ENCODE assay signal across 14 cellular contexts in the genomic region with DNA sequence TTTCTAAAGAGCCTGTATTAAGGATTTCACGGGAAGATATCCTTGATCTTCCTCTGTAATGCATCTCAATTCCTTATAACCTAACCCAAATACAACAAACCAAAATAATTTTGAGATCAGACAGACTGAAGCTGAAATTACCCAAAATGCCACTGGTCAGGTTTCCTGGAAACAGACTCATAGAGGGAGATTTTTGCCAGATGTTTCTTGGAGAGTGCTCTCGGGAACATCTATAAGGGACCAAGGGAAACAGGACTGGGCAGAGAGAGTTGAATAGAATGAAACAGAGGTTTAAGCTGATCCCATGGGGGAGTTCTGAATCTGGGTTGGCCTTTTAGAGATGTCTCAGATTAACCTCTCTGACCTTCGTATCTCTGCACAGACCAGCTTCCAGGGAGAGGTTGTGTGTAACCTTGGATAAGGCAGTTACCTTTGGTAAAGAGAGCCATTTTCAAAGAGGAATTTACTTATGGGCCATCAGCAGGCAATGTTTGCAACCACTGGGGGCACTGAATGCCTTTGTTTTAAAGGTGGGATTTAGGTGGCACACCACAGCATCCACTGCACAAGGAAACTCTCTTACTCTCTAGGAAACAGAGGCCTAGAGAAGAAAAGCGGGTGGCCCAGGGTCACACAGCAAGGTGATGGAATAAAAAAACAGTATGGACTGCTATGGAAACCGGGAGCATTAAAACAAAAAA.
DNase-seq lines count a peak whose midpoint lies in the region; ATAC-seq, FAIRE-seq and TF ChIP-seq lines count a peak whose summit lies in the region.
"Had no signal": no experiment of that assay in that cellular context is flagged by ENCODE, and none has a peak within 500 bp of the region (broad histone marks: within the 10 kb centered on the region; RNA-seq: fewer than 3 reads in every experiment).

No MANE protein-coding gene starts in this region.

- 73 to 83% (median 76%) methylated on average over 5 of the region's 5 CpGs for WGBS in heart left ventricle, 4 donors

- intact Hi-C loops in heart left ventricle (cut with DNase I), result no loop called here
- intact Hi-C loops in tibial artery (cut with DNase I; ENCODE audit: low total_unique reads), result no loop called here

- H3K27me3 ChIP-seq in heart left ventricle, result no peaks in the 10 kb centered on the region
- no peaks in the 10 kb centered on the region for H3K27me3 ChIP-seq in tibial artery
- H3K27me3 ChIP-seq: tibial nerve had no signal

- H3K27ac ChIP-seq in heart left ventricle (peak overlapping the region in 10 of 12 donors; percentile 2 to 66 (median 48)), tibial artery (peak overlapping the region; percentile 55 to 66)
- H3K27ac ChIP-seq: A549, epithelial cell of prostate had no signal

- no peaks in the 10 kb centered on the region for H3K36me3 ChIP-seq in heart left ventricle
- no peaks in the 10 kb centered on the region for H3K36me3 ChIP-seq in tibial artery
- H3K36me3 ChIP-seq: tibial nerve had no signal

- H3K4me1 ChIP-seq in heart left ventricle (peaks cover 0 to 33% (median 17%) of the 10 kb centered on the region in 12 donors), tibial artery (peaks cover 0 to 29% (median 15%) of the 10 kb centered on the region in 4 donors)

- H3K9me3 ChIP-seq in heart left ventricle (no peaks in the 10 kb centered on the region), tibial artery (no peaks in the 10 kb centered on the region)
- H3K9me3 ChIP-seq: A549, tibial nerve had no signal

- H3K4me3 ChIP-seq in heart left ventricle (peak overlapping the region in 1 of 12 donors; percentile 9), tibial artery (no peak overlapping the region)
- H3K4me3 ChIP-seq: A549, tibial nerve had no signal

- DNase-seq in NCI-H524 (lab: John Stamatoyannopoulos, UW), result peak; percentile 33 to 83
- no peak for DNase-seq in NCI-H524 treated with DMSO at 0.1 percent for 48 hours (lab: John Stamatoyannopoulos, UW)
- DNase-seq in OCI-M1 (lab: John Stamatoyannopoulos, UW), result peak; percentile 31
- DNase-seq in heart left ventricle, result peak in 1 of 5 donors; percentile 15
- no peak for DNase-seq in tibial artery
- no peak for DNase-seq in GM19239 (ENCODE audit: insufficient read length, low spot score)
- DNase-seq in NCI-H2081 (lab: John Stamatoyannopoulos, UW), result no peak
- DNase-seq in NK-92 (lab: John Stamatoyannopoulos, UW; ENCODE audit: unreplicated experiment), result no peak
- DNase-seq: activated CD4-positive, alpha-beta T cell treated with anti-CD3 and anti-CD28 coated beads for 4 hours; DMS79; NCI-H1092 had no signal

- TF ChIP-seq POLR2A in heart left ventricle (IDR thresholded peaks at IDR 0.05), result no peak

- ATAC-seq in heart left ventricle, result peak in 3 of 4 donors; percentile 42 to 57 (median 54)
- ATAC-seq: A549 had no signal

- TF ChIP-seq CTCF in heart left ventricle (IDR thresholded peaks at IDR 0.05), result peak in 1 of 12 donors; percentile 5
- no peak for TF ChIP-seq CTCF in tibial artery (IDR thresholded peaks at IDR 0.05)

- FAIRE-seq in GM19239 (lab: Jason Lieb, UNC), result no peak
- FAIRE-seq: A549 had no signal

Comparison
In these comparisons a context has a peak if more than half of its experiments do, and no peak if none do; other contexts are left out.
1. DNase-seq: peak in NCI-H524 (2 of 2) and OCI-M1 (single experiment); none in NCI-H524 treated with DMSO at 0.1 percent for 48 hours (single experiment), tibial artery (0 of 2), GM19239 (single experiment), NCI-H2081 (0 of 2) and NK-92 (single experiment).